ENCODE assay signal across 19 cellular contexts in the genomic region with DNA sequence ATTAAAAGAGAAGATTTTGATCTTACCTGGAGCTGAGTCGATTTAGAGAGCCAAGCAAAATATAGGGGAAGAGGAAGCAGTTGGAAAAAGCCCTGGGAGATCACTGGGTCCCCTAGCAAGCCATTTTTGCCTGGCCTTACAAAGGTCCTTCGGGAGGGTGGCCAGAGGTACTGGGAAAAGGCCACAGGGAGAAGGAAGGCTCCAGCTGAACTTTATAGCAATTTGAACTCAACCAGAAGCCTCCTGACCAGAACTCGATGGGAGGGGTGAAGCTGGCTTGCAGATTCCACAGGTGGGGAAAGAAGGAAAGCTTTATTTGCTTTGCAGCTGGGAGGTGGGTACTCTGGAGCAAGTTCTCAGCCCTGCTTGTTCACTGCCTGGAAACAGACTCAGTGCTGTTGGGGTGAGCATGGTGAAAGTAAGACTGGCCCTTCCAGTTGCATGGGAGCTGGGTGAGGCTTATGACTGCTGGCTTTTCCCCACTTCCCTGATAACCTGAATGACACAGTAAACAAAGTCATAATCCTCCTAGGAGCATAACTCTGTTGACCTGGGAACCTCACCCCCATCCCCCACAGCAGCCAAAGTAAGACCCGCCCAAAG.
"Had no signal": no experiment of that assay in that cellular context is flagged by ENCODE, and none has a peak within 500 bp of the region (broad histone marks: within the 10 kb centered on the region; RNA-seq: fewer than 3 reads in every experiment).

No MANE protein-coding gene starts in this region.

- DNase-seq: activated CD4-positive, alpha-beta T cell treated with anti-CD3 and anti-CD28 coated beads for 48 hours; activated CD4-positive, alpha-beta T cell treated with anti-CD3 and anti-CD28 coated beads, Interleukin-2, amount 50 U/mL, for 4 hours; activated CD4-positive, CD25-positive, alpha-beta regulatory T cell treated with anti-CD3 and anti-CD28 coated beads, Interleukin-2, amount 50 U/mL, for 72 hours; activated CD8-positive, alpha-beta memory T cell treated with anti-CD3 and anti-CD28 coated beads, Interleukin-2, amount 50 U/mL, for 48 hours; activated CD8-positive, alpha-beta T cell treated with anti-CD3 and anti-CD28 coated beads, Interleukin-2, amount 10 ng/mL, durations not matched to agents 7 days and 5 days; activated naive CD4-positive, alpha-beta T cell treated with anti-CD3 and anti-CD28 coated beads, Interleukin-2, amount 50 U/mL, for 16 hours; activated naive CD8-positive, alpha-beta T cell treated with anti-CD3 and anti-CD28 coated beads, Interleukin-2, amount 10 ng/mL, durations not matched to agents 7 days and 5 days; activated T-cell treated with anti-CD3 and anti-CD28 coated beads, Interleukin-2, amount 50 U/mL, for 1 hour; aorta; colonic mucosa; NCI-H1105 treated with DMSO at 0.1 percent for 48 hours; NCI-H1436 treated with DMSO at 0.1 percent for 48 hours; NCI-H187; NCI-H2081 treated with DMSO at 0.1 percent for 48 hours; NCI-H226; PC-3; SHP77; T-helper 9 cell had no signal

- ATAC-seq: activated CD8-positive, alpha-beta T cell treated with anti-CD3 and anti-CD28 coated beads, Interleukin-2, amount 10 ng/mL, durations not matched to agents 7 days and 5 days; PC-3; WTC11 had no signal
